ENCODE assay signal across 17 cellular contexts in the genomic region with DNA sequence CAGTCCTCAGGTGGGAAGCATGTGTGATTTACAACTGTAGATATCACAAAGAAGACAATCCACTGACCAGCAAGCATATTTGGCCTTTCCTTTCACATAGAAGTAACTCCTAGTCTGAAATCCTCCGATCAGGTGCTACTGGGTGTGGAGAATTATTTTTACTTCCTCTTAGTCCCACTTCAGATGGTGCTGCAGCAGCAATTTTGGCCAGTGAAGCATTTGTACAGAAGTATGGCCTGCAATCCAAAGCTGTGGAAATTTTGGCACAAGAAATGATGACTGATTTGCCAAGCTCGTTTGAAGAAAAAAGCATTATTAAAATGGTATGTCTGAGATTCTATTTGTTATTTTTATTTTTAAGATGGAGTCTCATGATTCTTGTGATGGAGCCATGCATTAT. TPM values are rescaled to one million over a fixed set of nuclear protein-coding genes. Genes with fewer than 3 reads are reported as not detected.
DNase-seq lines count a peak whose midpoint lies in the region; FAIRE-seq and TF ChIP-seq lines count a peak whose summit lies in the region.
"Had no signal": no experiment of that assay in that cellular context is flagged by ENCODE, and none has a peak within 500 bp of the region (broad histone marks: within the 10 kb centered on the region; RNA-seq: fewer than 3 reads in every experiment).

No MANE protein-coding gene starts in this region.

- no peak for TF ChIP-seq EP300 in H1 (IDR thresholded peaks at IDR 0.05; ENCODE audit: borderline replicate concordance in 1 of 2, low read depth in 2 of 2, low read length in 2 of 2)

- 84% methylated on average over 2 of the region's 2 CpGs; no CpG with 5 or more reads in 1 of the 2 experiments for WGBS in H1 (ENCODE audit: extremely low coverage in 1 of 2, insufficient coverage in 1 of 2, insufficient read length in 1 of 2, insufficient replicate concordance in 2 of 2, low coverage in 1 of 2, low lambda C conversion rate in 2 of 2, missing lambda C conversion rate in 1 of 2), 2 experiments
- WGBS in thyroid gland, 2 donors, result 20 to 31% methylated on average over 2 of the region's 2 CpGs

- H4K8ac ChIP-seq in H1 (ENCODE audit: extremely low read depth, insufficient read depth, low read length), result no peak overlapping the region

- no peaks in the 10 kb centered on the region for H3K9me3 Mint-ChIP-seq in progenitor cell of endocrine pancreas (ENCODE audit: low read depth)

- no peaks in the 10 kb centered on the region for H3K9me3 ChIP-seq in H1 (ENCODE audit: insufficient read depth in 2 of 2, low read depth in 1 of 2, low read length in 1 of 2)
- no peaks in the 10 kb centered on the region for H3K9me3 ChIP-seq in thyroid gland

- peak overlapping the region; percentile 29; the same call in 1 of the 2 replicates for H2BK20ac ChIP-seq in H1 (ENCODE audit: low read length)

- no peak overlapping the region for H3K23ac ChIP-seq in H1 (ENCODE audit: insufficient read length)

- no peak for FAIRE-seq in H1 (lab: Jason Lieb, UNC)
- FAIRE-seq: A204.1, D721Med, GM12878, H54, K562 had no signal

- no peak overlapping the region for H2BK15ac ChIP-seq in H1 (ENCODE audit: low read length)

- POLR2A ChIA-PET in H1 (lab: Charles Lee; ENCODE audit: partially characterized antibody), result no interaction called here

- H3K36me3 ChIP-seq in H1 (ENCODE audit: control insufficient read depth in 2 of 4, insufficient read depth in 4 of 4, low read length in 3 of 4) (no peaks in the 10 kb centered on the region), thyroid gland (no peaks in the 10 kb centered on the region)

- H3K9ac ChIP-seq in H1 (replicated peaks in 1 of 4; ENCODE audit: extremely low read depth in 1 of 4, low read depth in 3 of 4, low read length in 3 of 4), result no peak overlapping the region

- H3K14ac ChIP-seq in H1 (ENCODE audit: insufficient read length), result no peak overlapping the region

- TF ChIP-seq CTCF in H1 (IDR thresholded peaks at IDR 0.05; ENCODE audit: control extremely low read depth in 1 of 3, insufficient read depth in 1 of 3, low read depth in 1 of 3, low read length in 3 of 3), result no peak
- TF ChIP-seq CTCF in fibroblast of the aortic adventitia (IDR thresholded peaks at IDR 0.05; ENCODE audit: insufficient read depth, low read length), result no peak
- no peak for TF ChIP-seq CTCF in thyroid gland (IDR thresholded peaks at IDR 0.05)
- no peak for TF ChIP-seq CTCF in progenitor cell of endocrine pancreas (IDR thresholded peaks at IDR 0.05; ENCODE audit: unreplicated experiment)

- no peak overlapping the region for H2BK120ac ChIP-seq in H1 (replicated peaks; ENCODE audit: low read depth, low read length)

- no peak overlapping the region for H4K91ac ChIP-seq in H1 (replicated peaks; ENCODE audit: insufficient read length, low read length)

- H3K4me3 Mint-ChIP-seq in progenitor cell of endocrine pancreas (ENCODE audit: low read depth), result no peak overlapping the region
- H3K4me3 Mint-ChIP-seq: CD14-positive monocyte; CD8-positive, alpha-beta T cell had no signal

- DNase-seq in GM03348 (ENCODE audit: low spot score), result peak; percentile 21
- DNase-seq in H1 (ENCODE audit: low read depth in 1 of 2, low spot score in 2 of 2), result no peak
- DNase-seq in fibroblast of the aortic adventitia (ENCODE audit: low read depth), result peak; percentile 64
- peak; percentile 42 to 43 for DNase-seq in thyroid gland
- no peak for DNase-seq in progenitor cell of endocrine pancreas (ENCODE audit: low spot score, unreplicated experiment)
- DNase-seq in NCI-H2081 (lab: John Stamatoyannopoulos, UW), result no peak
- no peak for DNase-seq in pons (ENCODE audit: low spot score)
- DNase-seq: CD8-positive, alpha-beta T cell; COR-L47; DMS153; GF-D8 had no signal

- peaks cover 2% of the 10 kb centered on the region for H3K36me3 Mint-ChIP-seq in progenitor cell of endocrine pancreas (ENCODE audit: insufficient read depth)

- no peak overlapping the region for H3K4me3 ChIP-seq in H1 (ENCODE audit: extremely low read depth in 1 of 4, insufficient read depth in 2 of 4, low read depth in 3 of 4, low read length in 4 of 4)
- H3K4me3 ChIP-seq in fibroblast of the aortic adventitia (ENCODE audit: low read depth, low read length), result no peak overlapping the region
- H3K4me3 ChIP-seq in thyroid gland (replicated peaks in 1 of 3), result no peak overlapping the region
- H3K4me3 ChIP-seq: GM12878, K562 had no signal

- no peaks in the 10 kb centered on the region for H3K27me3 ChIP-seq in H1 (replicated peaks in 1 of 4; ENCODE audit: control insufficient read depth in 3 of 4, extremely low read depth in 1 of 4, insufficient read depth in 3 of 4, low read length in 3 of 4)
- H3K27me3 ChIP-seq in thyroid gland, result no peaks in the 10 kb centered on the region

- no peak overlapping the region for H3K4ac ChIP-seq in H1 (replicated peaks; ENCODE audit: insufficient read length, low read depth, low read length)

- intact Hi-C loops in thyroid gland (cut with DNase I), result no loop called here

- H2BK12ac ChIP-seq in H1 (ENCODE audit: low read depth, low read length), result no peak overlapping the region

- no peaks in the 10 kb centered on the region for H4K20me1 ChIP-seq in H1 (replicated peaks in 1 of 2; ENCODE audit: control insufficient read depth in 1 of 2, insufficient read depth in 2 of 2, low read length in 2 of 2)

- H3K27me3 Mint-ChIP-seq in progenitor cell of endocrine pancreas, result no peaks in the 10 kb centered on the region

- no peak overlapping the region for H2AK5ac ChIP-seq in H1 (ENCODE audit: low read depth, low read length)

- H4K5ac ChIP-seq in H1 (ENCODE audit: insufficient read length, low read depth, low read length), result no peak overlapping the region

- no peaks in the 10 kb centered on the region for H3K79me1 ChIP-seq in H1 (ENCODE audit: low read depth, low read length)

- no peak overlapping the region for H3K4me2 ChIP-seq in H1 (ENCODE audit: insufficient read depth in 1 of 2, low read depth in 2 of 2, low read length in 2 of 2)

- no peak overlapping the region for H2AFZ ChIP-seq in H1 (ENCODE audit: low read length)

- H3K4me1 ChIP-seq in H1 (replicated peaks in 1 of 4; ENCODE audit: control insufficient read depth in 3 of 4, insufficient read depth in 4 of 4, low read length in 3 of 4) (peaks cover 0 to 12% (median 1%) of the 10 kb centered on the region in 4 experiments; a peak in 5 of 7 replicates), thyroid gland (peaks cover 0 to 5% of the 10 kb centered on the region in 2 donors)

- H3K4me1 Mint-ChIP-seq in progenitor cell of endocrine pancreas (ENCODE audit: low read depth), result no peaks in the 10 kb centered on the region

- H3K27ac ChIP-seq in H1 (ENCODE audit: low read depth, low read length), result no peak overlapping the region
- H3K27ac ChIP-seq in thyroid gland, result no peak overlapping the region

- no peaks in the 10 kb centered on the region for H3K79me2 ChIP-seq in H1 (ENCODE audit: control insufficient read depth in 1 of 2, insufficient read depth in 2 of 2, low read length in 2 of 2)

- CTCF ChIA-PET in H1 (lab: Charles Lee; ENCODE audit: partially characterized antibody), result interaction anchor here (1.1 kb wide), 1 partner anchor 9 kb away, joined by 3 read pairs; no protein-coding TSS in a partner anchor

- no peak for TF ChIP-seq RAD21 in H1 (IDR thresholded peaks at IDR 0.05 in 1 of 2, conservative IDR thresholded peaks at IDR 0.05 in 1 of 2; ENCODE audit: low read depth in 2 of 2, low read length in 2 of 2)

- no peaks in the 10 kb centered on the region; the same call in 1 of the 2 replicates for H3K23me2 ChIP-seq in H1 (ENCODE audit: low read depth, low read length)

- TF ChIP-seq POLR2A in H1 (IDR thresholded peaks at IDR 0.05; ENCODE audit: control extremely low read depth in 1 of 2, low read depth in 2 of 2, low read length in 2 of 2) (no peak), thyroid gland (IDR thresholded peaks at IDR 0.05) (no peak)

- no peak overlapping the region for H3K56ac ChIP-seq in H1 (replicated peaks; ENCODE audit: insufficient read length, low read depth, low read length)

- H3K27ac Mint-ChIP-seq in progenitor cell of endocrine pancreas, result no peak overlapping the region
- H3K27ac Mint-ChIP-seq: CD8-positive, alpha-beta T cell had no signal

- no peak overlapping the region for H2BK5ac ChIP-seq in H1 (ENCODE audit: low read depth, low read length)

- H3K18ac ChIP-seq in H1 (ENCODE audit: extremely low read depth, low read length), result no peak overlapping the region

TF ChIP-seq in H1, 55 proteins besides CTCF, POLR2A, EP300 and RAD21 (continues in another document):
- no peak for TF ChIP-seq SP2 (IDR thresholded peaks at IDR 0.05; ENCODE audit: low read length)
- no peak for TF ChIP-seq NANOG (IDR thresholded peaks at IDR 0.05; ENCODE audit: insufficient read depth, low read depth, low read length, poor library complexity, severe bottlenecking)
- no peak for TF ChIP-seq CHD1 (IDR thresholded peaks at IDR 0.05; ENCODE audit: low read depth, low read length)
- no peak for TF ChIP-seq POU5F1 (IDR thresholded peaks at IDR 0.05; ENCODE audit: low read depth, low read length)
- no peak for TF ChIP-seq KDM5A (IDR thresholded peaks at IDR 0.05; ENCODE audit: low read length)

RNA-seq across cellular contexts. Expression of a gene that starts 51.0 kb away (rescaled TPM):
- total RNA-seq in H1 (2021; fragmentation: NEBNext Ultra II Directional; extraction: Animal tissue kit (Norgen Biotek cat#: 25700)), result 53.0 and 54.3 TPM in 2 replicates
- 7.0 and 20.9 TPM in 2 replicates for polyA plus RNA-seq in H1 (2011; rRNA removed)
- polyA plus RNA-seq in H1 (2011; cell fraction: cytosol; rRNA removed), result 32.3 TPM
- polyA plus RNA-seq in H1 (2011; cell fraction: nucleus; rRNA removed), result 5.2 TPM
- polyA plus RNA-seq in H1 (2012, experiment 1 of 2), result 33.8 to 67.0 TPM (median 39.2 TPM) in 4 replicates
- polyA plus RNA-seq in H1 (2012, experiment 2 of 2), result 12.2 TPM
- 23.7 TPM for polyA plus RNA-seq in H1 (2013, experiment 1 of 2)
- polyA plus RNA-seq in H1 (2013, experiment 2 of 2), result 23.9 TPM
- 13.8 and 17.2 TPM in 2 replicates for polyA minus RNA-seq in H1 (2011; rRNA and poly(A)+ RNA removed)
- polyA minus RNA-seq in H1 (2011; cell fraction: cytosol; rRNA and poly(A)+ RNA removed), result 7.0 TPM
- polyA minus RNA-seq in H1 (2011; cell fraction: nucleus; rRNA and poly(A)+ RNA removed), result 10.6 TPM
- total RNA-seq in fibroblast of the aortic adventitia (ENCODE audit: low replicate concordance) (188 and 507 TPM in 2 replicates), thyroid gland (100 to 1,000 TPM; 114 to 181 (median 164) TPM), progenitor cell of endocrine pancreas (60.8 and 67.8 TPM in 2 replicates)

RNA-seq across cellular contexts. Expression of a gene that starts 56.5 kb away (rescaled TPM):
- 17.0 and 17.5 TPM in 2 replicates for total RNA-seq in H1 (2021; fragmentation: NEBNext Ultra II Directional; extraction: Animal tissue kit (Norgen Biotek cat#: 25700))
- polyA plus RNA-seq in H1 (2011; rRNA removed), result 19.4 and 28.5 TPM in 2 replicates
- 32.7 TPM for polyA plus RNA-seq in H1 (2011; cell fraction: cytosol; rRNA removed)
- polyA plus RNA-seq in H1 (2011; cell fraction: nucleus; rRNA removed), result 63.6 TPM
- 32.2 to 34.7 TPM (median 34.4 TPM) in 4 replicates for polyA plus RNA-seq in H1 (2012, experiment 1 of 2)
- polyA plus RNA-seq in H1 (2012, experiment 2 of 2), result 8.6 TPM
- 17.5 TPM for polyA plus RNA-seq in H1 (2013, experiment 1 of 2)
- polyA plus RNA-seq in H1 (2013, experiment 2 of 2), result 14.0 TPM
- polyA minus RNA-seq in H1 (2011; rRNA and poly(A)+ RNA removed), result 15.4 and 17.7 TPM in 2 replicates
- polyA minus RNA-seq in H1 (2011; cell fraction: cytosol; rRNA and poly(A)+ RNA removed), result 14.8 TPM
- polyA minus RNA-seq in H1 (2011; cell fraction: nucleus; rRNA and poly(A)+ RNA removed), result 12.4 TPM
- 14.7 and 39.9 TPM in 2 replicates for total RNA-seq in fibroblast of the aortic adventitia (ENCODE audit: low replicate concordance)
- 100 to 1,000 TPM; 153 to 217 (median 187) TPM for total RNA-seq in thyroid gland
- 122 and 131 TPM in 2 replicates for total RNA-seq in progenitor cell of endocrine pancreas

Comparison
In these comparisons a context has a peak if more than half of its experiments do, and no peak if none do; other contexts are left out.
1. DNase-seq: peak in GM03348 (single experiment), fibroblast of the aortic adventitia (single experiment) and thyroid gland (2 of 2); none in H1 (0 of 2), progenitor cell of endocrine pancreas (single experiment), NCI-H2081 (0 of 2) and pons (single experiment).